ENCODE assay signal across 10 cellular contexts in the genomic region with DNA sequence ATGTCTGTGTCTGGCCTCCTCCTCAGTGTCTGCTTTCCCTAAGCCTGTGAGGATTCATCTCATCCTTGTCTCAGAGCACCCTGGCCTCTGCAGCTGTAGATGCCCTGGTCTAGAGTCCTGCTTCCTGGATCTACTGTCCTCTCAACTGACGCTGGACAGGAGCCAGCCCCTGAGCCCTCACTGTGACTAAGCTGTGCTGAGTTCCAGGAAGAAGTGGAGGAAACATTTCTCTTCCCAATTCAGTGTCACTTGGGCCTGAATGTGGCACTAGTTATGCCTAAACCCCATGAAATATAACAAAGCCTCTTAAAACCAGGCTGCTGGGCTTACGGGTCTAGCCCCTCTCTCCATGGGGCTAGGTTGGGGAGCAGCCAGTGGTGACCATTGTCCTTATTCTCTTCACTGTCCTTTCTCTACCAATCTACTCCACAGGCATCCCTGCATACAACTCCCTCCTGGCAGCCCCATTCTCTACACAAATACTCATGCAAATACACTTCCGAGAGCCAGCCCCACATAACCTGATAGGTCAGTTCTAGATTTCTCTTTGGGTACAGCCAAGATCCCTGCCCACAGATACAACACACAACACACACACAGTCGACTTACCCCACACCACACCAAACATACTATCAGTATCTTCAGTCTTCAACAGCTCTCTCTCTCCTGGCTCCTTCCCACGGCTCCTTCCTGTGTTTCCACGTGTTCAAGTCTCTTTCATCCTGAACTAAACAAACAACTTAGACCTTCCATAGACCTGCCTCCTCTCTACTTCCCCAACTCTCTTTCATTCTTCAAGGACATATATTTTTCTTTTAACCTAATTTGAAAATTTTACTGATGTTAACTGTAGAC.
DNase-seq lines count a peak whose midpoint lies in the region; ATAC-seq, FAIRE-seq and TF ChIP-seq lines count a peak whose summit lies in the region.
"Had no signal": no experiment of that assay in that cellular context is flagged by ENCODE, and none has a peak within 500 bp of the region (broad histone marks: within the 10 kb centered on the region; RNA-seq: fewer than 3 reads in every experiment).

No MANE protein-coding gene starts in this region.

- TF ChIP-seq CTCF in astrocyte (IDR thresholded peaks at IDR 0.05; ENCODE audit: insufficient read depth, low read depth, low read length) = no peak
- TF ChIP-seq CTCF in foreskin keratinocyte (conservative IDR thresholded peaks at IDR 0.05) = no peak

- DNase-seq in activated naive CD8-positive, alpha-beta T cell treated with anti-CD3 and anti-CD28 coated beads, Interleukin-2, amount 10 ng/mL, durations not matched to agents 7 days and 5 days = no peak
- DNase-seq in activated naive CD8-positive, alpha-beta T cell treated with anti-CD3 and anti-CD28 coated beads for 36 hours = no peak
- peak; percentile 35 for DNase-seq in astrocyte (ENCODE audit: low read depth)
- peak; percentile 62 for DNase-seq in left lobe of liver (ENCODE audit: low spot score)
- no peak for DNase-seq in NCI-H2107 treated with DMSO at 0.1 percent for 48 hours (lab: John Stamatoyannopoulos, UW; ENCODE audit: unreplicated experiment)
- DNase-seq in foreskin keratinocyte = no peak
- DNase-seq: NCI-H524 had no signal

- no peak for ATAC-seq in activated naive CD8-positive, alpha-beta T cell treated with anti-CD3 and anti-CD28 coated beads, Interleukin-2, amount 10 ng/mL, durations not matched to agents 7 days and 5 days (ENCODE audit: low read depth)
- ATAC-seq in left lobe of liver (peak; percentile 65), GM19463 (IDR thresholded peaks at IDR 0.05; ENCODE audit: unreplicated experiment) (no peak), GM19395 (IDR thresholded peaks at IDR 0.05; ENCODE audit: unreplicated experiment) (no peak), foreskin keratinocyte (no peak)

- no peaks in the 10 kb centered on the region for H3K36me3 Mint-ChIP-seq in activated naive CD8-positive, alpha-beta T cell treated with anti-CD3 and anti-CD28 coated beads, Interleukin-2, amount 10 ng/mL, durations not matched to agents 7 days and 5 days
- H3K36me3 Mint-ChIP-seq in activated naive CD8-positive, alpha-beta T cell treated with anti-CD3 and anti-CD28 coated beads for 36 hours = no peaks in the 10 kb centered on the region
- H3K36me3 Mint-ChIP-seq in astrocyte (ENCODE audit: low read depth, unreplicated experiment) = no peaks in the 10 kb centered on the region

- peaks cover 23% of the 10 kb centered on the region for H3K4me1 ChIP-seq in astrocyte (ENCODE audit: insufficient read depth, low read length)
- H3K4me1 ChIP-seq in foreskin keratinocyte = peaks cover 18% of the 10 kb centered on the region

- no peaks in the 10 kb centered on the region for H4K20me1 ChIP-seq in astrocyte (ENCODE audit: insufficient read depth, low read length)

- peak overlapping the region; percentile 32 for H2AFZ ChIP-seq in astrocyte (ENCODE audit: low read depth, low read length)

- H3K4me3 Mint-ChIP-seq in activated naive CD8-positive, alpha-beta T cell treated with anti-CD3 and anti-CD28 coated beads, Interleukin-2, amount 10 ng/mL, durations not matched to agents 7 days and 5 days = no peak overlapping the region
- H3K4me3 Mint-ChIP-seq in activated naive CD8-positive, alpha-beta T cell treated with anti-CD3 and anti-CD28 coated beads for 36 hours = no peak overlapping the region
- no peak overlapping the region for H3K4me3 Mint-ChIP-seq in astrocyte (ENCODE audit: unreplicated experiment)

- POLR2A ChIA-PET in activated naive CD8-positive, alpha-beta T cell treated with anti-CD3 and anti-CD28 coated beads, Interleukin-2, amount 10 ng/mL, durations not matched to agents 7 days and 5 days (lab: Charles Lee) = no interaction called here

- no peak overlapping the region for H3K27ac ChIP-seq in astrocyte (ENCODE audit: low read depth, low read length)
- H3K27ac ChIP-seq in foreskin keratinocyte = no peak overlapping the region
- H3K27ac ChIP-seq: dorsolateral prefrontal cortex had no signal

- H3K9me3 Mint-ChIP-seq in activated naive CD8-positive, alpha-beta T cell treated with anti-CD3 and anti-CD28 coated beads, Interleukin-2, amount 10 ng/mL, durations not matched to agents 7 days and 5 days = no peaks in the 10 kb centered on the region
- no peaks in the 10 kb centered on the region for H3K9me3 Mint-ChIP-seq in activated naive CD8-positive, alpha-beta T cell treated with anti-CD3 and anti-CD28 coated beads for 36 hours
- H3K9me3 Mint-ChIP-seq in astrocyte (ENCODE audit: unreplicated experiment) = peaks cover 10% of the 10 kb centered on the region

- H3K79me2 ChIP-seq in astrocyte (ENCODE audit: insufficient read depth, low read length) = no peaks in the 10 kb centered on the region

- FAIRE-seq in astrocyte (lab: Jason Lieb, UNC) = no peak

- peaks cover 4% of the 10 kb centered on the region for H3K4me1 Mint-ChIP-seq in activated naive CD8-positive, alpha-beta T cell treated with anti-CD3 and anti-CD28 coated beads, Interleukin-2, amount 10 ng/mL, durations not matched to agents 7 days and 5 days
- H3K4me1 Mint-ChIP-seq in activated naive CD8-positive, alpha-beta T cell treated with anti-CD3 and anti-CD28 coated beads for 36 hours = peaks cover 7% of the 10 kb centered on the region
- H3K4me1 Mint-ChIP-seq in astrocyte (ENCODE audit: low read depth, unreplicated experiment) = peaks cover 17% of the 10 kb centered on the region

- H3K27ac Mint-ChIP-seq in activated naive CD8-positive, alpha-beta T cell treated with anti-CD3 and anti-CD28 coated beads, Interleukin-2, amount 10 ng/mL, durations not matched to agents 7 days and 5 days = peak overlapping the region; percentile 12
- H3K27ac Mint-ChIP-seq in activated naive CD8-positive, alpha-beta T cell treated with anti-CD3 and anti-CD28 coated beads for 36 hours = no peak overlapping the region
- H3K27ac Mint-ChIP-seq in astrocyte (ENCODE audit: unreplicated experiment) = no peak overlapping the region

- peaks cover 7% of the 10 kb centered on the region for H3K27me3 Mint-ChIP-seq in activated naive CD8-positive, alpha-beta T cell treated with anti-CD3 and anti-CD28 coated beads, Interleukin-2, amount 10 ng/mL, durations not matched to agents 7 days and 5 days
- H3K27me3 Mint-ChIP-seq in activated naive CD8-positive, alpha-beta T cell treated with anti-CD3 and anti-CD28 coated beads for 36 hours = no peaks in the 10 kb centered on the region
- H3K27me3 Mint-ChIP-seq in astrocyte (ENCODE audit: low read depth, unreplicated experiment) = peaks cover 4% of the 10 kb centered on the region

- H3K27me3 ChIP-seq in astrocyte (ENCODE audit: insufficient read depth, low read length) = no peaks in the 10 kb centered on the region
- H3K27me3 ChIP-seq in foreskin keratinocyte = no peaks in the 10 kb centered on the region
- H3K27me3 ChIP-seq: dorsolateral prefrontal cortex had no signal

- no peaks in the 10 kb centered on the region for H3K9me3 ChIP-seq in astrocyte (ENCODE audit: insufficient read depth, low read depth, low read length)

- no peak overlapping the region for H3K9ac ChIP-seq in astrocyte (ENCODE audit: low read length)

- H3K36me3 ChIP-seq in astrocyte (ENCODE audit: insufficient read depth, low read length) = no peaks in the 10 kb centered on the region

- H3K4me3 ChIP-seq in astrocyte (ENCODE audit: insufficient read depth, low read depth, low read length) = no peak overlapping the region
- H3K4me3 ChIP-seq: dorsolateral prefrontal cortex had no signal

- H3K4me2 ChIP-seq in astrocyte (ENCODE audit: low read length) = no peak overlapping the region

Comparison
In these comparisons a context has a peak if more than half of its experiments do, and no peak if none do; other contexts are left out.
1. DNase-seq: peak in astrocyte (single experiment) and left lobe of liver (single experiment); none in activated naive CD8-positive, alpha-beta T cell treated with anti-CD3 and anti-CD28 coated beads, Interleukin-2, amount 10 ng/mL, durations not matched to agents 7 days and 5 days (single experiment), activated naive CD8-positive, alpha-beta T cell treated with anti-CD3 and anti-CD28 coated beads for 36 hours (single experiment), NCI-H2107 treated with DMSO at 0.1 percent for 48 hours (single experiment) and foreskin keratinocyte (0 of 2).